11 cellular contexts compared by ENCODE assay signal in the genomic region with DNA sequence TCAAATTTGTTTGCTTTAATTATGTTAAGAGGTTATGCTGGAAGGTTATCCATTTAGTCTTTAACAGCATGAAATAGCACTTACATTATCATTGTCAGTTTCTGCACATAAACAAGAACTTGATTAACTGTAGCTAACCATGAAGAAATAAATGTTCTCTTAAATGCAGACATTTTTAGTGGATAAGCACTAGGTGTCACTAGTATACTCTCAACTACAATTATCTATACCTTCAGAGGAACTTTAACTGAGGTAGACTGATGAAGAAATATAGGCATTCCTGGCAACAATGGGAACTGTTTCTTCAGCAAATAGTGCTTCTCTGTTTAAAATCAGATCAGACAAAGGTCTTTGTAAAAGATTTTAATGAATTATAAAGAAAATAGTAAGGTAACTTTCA.
DNase-seq lines count a peak whose midpoint lies in the region; ATAC-seq, FAIRE-seq and TF ChIP-seq lines count a peak whose summit lies in the region.
"Had no signal": no experiment of that assay in that cellular context is flagged by ENCODE, and none has a peak within 500 bp of the region (broad histone marks: within the 10 kb centered on the region; RNA-seq: fewer than 3 reads in every experiment).

No MANE protein-coding gene starts in this region.

- no peak overlapping the region for H2AFZ ChIP-seq in Loucy (ENCODE audit: low read length)
- H2AFZ ChIP-seq in astrocyte (ENCODE audit: low read depth, low read length): no peak overlapping the region

- H3K4me1 ChIP-seq in Loucy (ENCODE audit: insufficient read depth, low read length, poor library complexity, severe bottlenecking): no peaks in the 10 kb centered on the region
- no peaks in the 10 kb centered on the region for H3K4me1 ChIP-seq in astrocyte (ENCODE audit: insufficient read depth, low read length)
- no peaks in the 10 kb centered on the region for H3K4me1 ChIP-seq in upper lobe of left lung
- no peaks in the 10 kb centered on the region for H3K4me1 ChIP-seq in stomach

- no peaks in the 10 kb centered on the region for H3F3A ChIP-seq in Loucy (ENCODE audit: low read depth)

- H3K79me2 ChIP-seq in Loucy (ENCODE audit: insufficient read depth, low read length): no peaks in the 10 kb centered on the region
- no peaks in the 10 kb centered on the region for H3K79me2 ChIP-seq in astrocyte (ENCODE audit: insufficient read depth, low read length)

- H3K27ac Mint-ChIP-seq in astrocyte (ENCODE audit: unreplicated experiment): no peak overlapping the region
- H3K27ac Mint-ChIP-seq: activated B cell treated with CpG ODN at 0.5 μM for 24 hours, naive B cell had no signal

- peaks cover 2% of the 10 kb centered on the region for H3K27me3 Mint-ChIP-seq in astrocyte (ENCODE audit: low read depth, unreplicated experiment)
- H3K27me3 Mint-ChIP-seq: activated B cell treated with CpG ODN at 0.5 μM for 24 hours, naive B cell had no signal

- DNase-seq in astrocyte (ENCODE audit: low read depth): peak; percentile 12
- peak; percentile 22 for DNase-seq in myocyte (ENCODE audit: low read depth)
- no peak for DNase-seq in occipital lobe (lab: John Stamatoyannopoulos, UW)
- DNase-seq in upper lobe of left lung: no peak
- DNase-seq in stomach: no peak
- DNase-seq: activated B cell treated with CpG ODN at 0.5 μM for 24 hours, naive B cell had no signal

- H3K36me3 Mint-ChIP-seq in astrocyte (ENCODE audit: low read depth, unreplicated experiment): no peaks in the 10 kb centered on the region
- H3K36me3 Mint-ChIP-seq: naive B cell had no signal

- no peak overlapping the region for H3K4me3 Mint-ChIP-seq in astrocyte (ENCODE audit: unreplicated experiment)
- H3K4me3 Mint-ChIP-seq: activated B cell treated with CpG ODN at 0.5 μM for 24 hours, naive B cell had no signal

- H3K4me3 ChIP-seq in Loucy (ENCODE audit: low read length, poor library complexity, severe bottlenecking): no peak overlapping the region
- H3K4me3 ChIP-seq in astrocyte (ENCODE audit: insufficient read depth, low read depth, low read length): no peak overlapping the region
- no peak overlapping the region for H3K4me3 ChIP-seq in upper lobe of left lung
- H3K4me3 ChIP-seq in stomach: no peak overlapping the region

- TF ChIP-seq EP300 in upper lobe of left lung (IDR thresholded peaks at IDR 0.05) (no peak), stomach (IDR thresholded peaks at IDR 0.05) (no peak)

- FAIRE-seq in astrocyte (lab: Jason Lieb, UNC): no peak
- FAIRE-seq: colon had no signal

- no peaks in the 10 kb centered on the region for H3K36me3 ChIP-seq in Loucy (ENCODE audit: insufficient read depth, low read length)
- H3K36me3 ChIP-seq in astrocyte (ENCODE audit: insufficient read depth, low read length): no peaks in the 10 kb centered on the region
- H3K36me3 ChIP-seq in upper lobe of left lung: no peaks in the 10 kb centered on the region
- H3K36me3 ChIP-seq in stomach: no peaks in the 10 kb centered on the region

- intact Hi-C loops in stomach (cut with DNase I; ENCODE audit: low total_unique reads): no loop called here

- TF ChIP-seq CTCF in GM12872 (IDR thresholded peaks at IDR 0.05; ENCODE audit: insufficient read depth, low read depth, low read length) (peak; percentile 8; the same call in 1 of the 3 replicates), Loucy (conservative IDR thresholded peaks at IDR 0.05; ENCODE audit: low read length) (peak; percentile 54), astrocyte (IDR thresholded peaks at IDR 0.05; ENCODE audit: insufficient read depth, low read depth, low read length) (peak; percentile 28), upper lobe of left lung (IDR thresholded peaks at IDR 0.05) (no peak), stomach (IDR thresholded peaks at IDR 0.05) (peak in 2 of 7 experiments; percentile 9 to 36)

- no peaks in the 10 kb centered on the region for H3K9me3 ChIP-seq in Loucy (ENCODE audit: insufficient read depth, low read depth, low read length)
- H3K9me3 ChIP-seq in astrocyte (ENCODE audit: insufficient read depth, low read depth, low read length): no peaks in the 10 kb centered on the region
- no peaks in the 10 kb centered on the region for H3K9me3 ChIP-seq in upper lobe of left lung
- H3K9me3 ChIP-seq in stomach: no peaks in the 10 kb centered on the region

- H3K9me2 ChIP-seq in Loucy (replicated peaks; ENCODE audit: low read depth, low read length): no peaks in the 10 kb centered on the region

- no peak for ATAC-seq in GM19023 (IDR thresholded peaks at IDR 0.05; ENCODE audit: unreplicated experiment)
- ATAC-seq in upper lobe of left lung (ENCODE audit: low FRiP score in 2 of 2): no peak

- H3K9me3 Mint-ChIP-seq in astrocyte (ENCODE audit: unreplicated experiment): no peaks in the 10 kb centered on the region
- H3K9me3 Mint-ChIP-seq: activated B cell treated with CpG ODN at 0.5 μM for 24 hours had no signal

- no peaks in the 10 kb centered on the region for H4K20me1 ChIP-seq in Loucy (ENCODE audit: insufficient read depth, low read length, poor library complexity, severe bottlenecking)
- no peaks in the 10 kb centered on the region for H4K20me1 ChIP-seq in astrocyte (ENCODE audit: insufficient read depth, low read length)

- TF ChIP-seq POLR2A in upper lobe of left lung (IDR thresholded peaks at IDR 0.05): no peak
- no peak for TF ChIP-seq POLR2A in stomach (IDR thresholded peaks at IDR 0.05)

- H3K9ac ChIP-seq in Loucy (ENCODE audit: low read depth, low read length, poor library complexity, severe bottlenecking) (no peak overlapping the region), astrocyte (ENCODE audit: low read length) (no peak overlapping the region)

- no peaks in the 10 kb centered on the region for H3K4me1 Mint-ChIP-seq in astrocyte (ENCODE audit: low read depth, unreplicated experiment)
- H3K4me1 Mint-ChIP-seq: activated B cell treated with CpG ODN at 0.5 μM for 24 hours, naive B cell had no signal

- H3K27ac ChIP-seq in astrocyte (ENCODE audit: low read depth, low read length) (no peak overlapping the region), upper lobe of left lung (no peak overlapping the region), stomach (no peak overlapping the region)

- H3K27me3 ChIP-seq in Loucy (ENCODE audit: insufficient read depth, low read length, poor library complexity, severe bottlenecking): no peaks in the 10 kb centered on the region
- H3K27me3 ChIP-seq in astrocyte (ENCODE audit: insufficient read depth, low read length): peaks cover 3% of the 10 kb centered on the region
- no peaks in the 10 kb centered on the region for H3K27me3 ChIP-seq in upper lobe of left lung
- no peaks in the 10 kb centered on the region for H3K27me3 ChIP-seq in stomach

- no peak overlapping the region for H3K4me2 ChIP-seq in Loucy (ENCODE audit: low read depth, low read length, poor library complexity, severe bottlenecking)
- H3K4me2 ChIP-seq in astrocyte (ENCODE audit: low read length): no peak overlapping the region

Comparison
In these comparisons a context has a peak if more than half of its experiments do, and no peak if none do; other contexts are left out.
1. CTCF ChIP-seq: peak in GM12872 (single experiment), Loucy (single experiment) and astrocyte (single experiment); none in upper lobe of left lung (0 of 6).
2. DNase-seq: peak in astrocyte (single experiment) and myocyte (single experiment); none in occipital lobe (single experiment), upper lobe of left lung (0 of 2) and stomach (single experiment).